Comparison of ENCODE assay signal across 24 cellular contexts in the genomic region with DNA sequence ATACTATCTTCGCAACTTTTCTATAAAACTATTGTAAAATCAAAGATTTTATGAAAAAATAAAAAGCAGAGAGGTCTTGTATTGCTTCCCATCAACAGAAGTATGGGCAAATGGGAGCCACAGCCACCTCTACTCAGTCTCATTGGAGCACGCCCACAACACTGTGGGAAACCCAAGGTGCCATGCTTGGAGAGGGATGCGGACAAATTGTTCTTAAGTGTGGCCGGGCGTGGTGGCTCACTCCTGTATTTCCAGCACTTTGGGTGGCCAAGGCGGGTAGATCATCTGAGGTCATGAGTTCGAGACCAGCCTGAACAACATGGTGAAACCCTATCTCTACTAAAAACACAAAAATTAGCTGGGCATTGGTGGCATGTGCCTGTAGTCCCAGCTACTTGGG.
"Had no signal": no experiment of that assay in that cellular context is flagged by ENCODE, and none has a peak within 500 bp of the region (broad histone marks: within the 10 kb centered on the region; RNA-seq: fewer than 3 reads in every experiment).

No MANE protein-coding gene starts in this region.

- H3K36me3 ChIP-seq: colonic mucosa, esophagus muscularis mucosa, esophagus squamous epithelium, gastrocnemius medialis, gastroesophageal sphincter, heart left ventricle, heart right ventricle had no signal

- DNase-seq: colonic mucosa; cortex of kidney; dermis blood vessel endothelial cell; dorsolateral prefrontal cortex; effector CD4-positive, alpha-beta T cell; effector CD8-positive, alpha-beta T cell; effector memory CD4-positive, alpha-beta T cell; effector memory CD8-positive, alpha-beta T cell; endodermal cell; erythroblast; esophagus squamous epithelium; foreskin fibroblast; foreskin keratinocyte; foreskin melanocyte; gastrocnemius medialis; glutamatergic neuron; head of caudate nucleus; heart left ventricle; heart right ventricle had no signal

- H3K4me1 ChIP-seq: colonic mucosa, esophagus muscularis mucosa, esophagus squamous epithelium, foreskin keratinocyte, gastrocnemius medialis, heart left ventricle, heart right ventricle had no signal

- H3K27me3 ChIP-seq: colonic mucosa, esophagus muscularis mucosa, esophagus squamous epithelium, foreskin keratinocyte, gastrocnemius medialis, gastroesophageal sphincter, heart left ventricle, heart right ventricle had no signal

- H3K4me3 ChIP-seq: colonic mucosa, coronary artery, dorsolateral prefrontal cortex, esophagus muscularis mucosa, esophagus squamous epithelium, gastrocnemius medialis, gastroesophageal sphincter, heart left ventricle, heart right ventricle had no signal

- H3K9me3 ChIP-seq: colonic mucosa, esophagus muscularis mucosa, esophagus squamous epithelium, gastrocnemius medialis, gastroesophageal sphincter, heart left ventricle, heart right ventricle had no signal

- ATAC-seq: effector memory CD8-positive, alpha-beta T cell; esophagus mucosa; foreskin keratinocyte; gastrocnemius medialis; gastroesophageal sphincter; heart left ventricle; heart right ventricle had no signal

- H3K27ac ChIP-seq: colonic mucosa, coronary artery, dorsolateral prefrontal cortex, epithelial cell of prostate, esophagus muscularis mucosa, esophagus squamous epithelium, foreskin keratinocyte, gastrocnemius medialis, gastroesophageal sphincter, heart left ventricle, heart right ventricle had no signal
